Comparison of ENCODE assay signal across 31 cellular contexts in the genomic region with DNA sequence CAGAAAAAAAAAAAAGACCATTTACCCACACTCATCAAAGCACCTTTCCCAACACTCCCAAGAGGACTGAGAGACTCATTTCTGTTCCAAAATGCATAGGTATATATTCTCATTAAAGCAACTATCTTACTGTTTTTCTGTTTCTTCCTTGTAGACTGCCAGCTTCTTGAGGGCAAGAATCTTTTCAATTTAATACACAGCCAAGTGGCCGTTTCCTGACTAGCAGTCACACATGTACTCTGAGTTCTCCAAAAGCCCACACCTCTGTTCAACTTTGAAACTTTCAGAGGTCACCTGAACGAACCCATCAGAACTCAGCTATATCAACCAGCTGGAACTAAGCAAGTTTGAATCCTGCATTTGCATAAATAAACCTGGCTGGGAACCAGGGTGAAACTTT.
"Had no signal": no experiment of that assay in that cellular context is flagged by ENCODE, and none has a peak within 500 bp of the region (broad histone marks: within the 10 kb centered on the region; RNA-seq: fewer than 3 reads in every experiment).

No MANE protein-coding gene starts in this region.

- ATAC-seq: activated CD8-positive, alpha-beta T cell treated with anti-CD3 and anti-CD28 coated beads, Interleukin-2, amount 10 ng/mL, durations not matched to agents 7 days and 5 days; body of pancreas had no signal

- H3K4me3 ChIP-seq: adrenal gland, body of pancreas, breast epithelium, SJCRH30, SK-N-MC had no signal

- H3K4me3 Mint-ChIP-seq: activated CD4-positive, alpha-beta T cell treated with anti-CD3 and anti-CD28 coated beads, Interleukin-2, amount 10 ng/mL, durations not matched to agents 24 days and 14 days; activated CD8-positive, alpha-beta T cell treated with anti-CD3 and anti-CD28 coated beads, Interleukin-2, amount 10 ng/mL, durations not matched to agents 7 days and 5 days; activated naive CD4-positive, alpha-beta T cell treated with anti-CD3 and anti-CD28 coated beads for 36 hours; activated T-cell treated with anti-CD3 and anti-CD28 coated beads, Interleukin-2, amount 50 U/mL, for 24 hours; T-helper 2 cell treated with Interferon-gamma antibody and Interleukin-4, amounts not matched to agents 5 μg/mL and 100 μg/mL, for 36 hours had no signal

- H3K4me1 Mint-ChIP-seq: activated CD4-positive, alpha-beta T cell treated with anti-CD3 and anti-CD28 coated beads, Interleukin-2, amount 10 ng/mL, durations not matched to agents 24 days and 14 days had no signal

- H3K9me3 ChIP-seq: adrenal gland, body of pancreas, breast epithelium, SJCRH30 had no signal

- DNase-seq: activated CD4-positive, alpha-beta T cell treated with anti-CD3 and anti-CD28 coated beads, Interleukin-2, amount 10 ng/mL, durations not matched to agents 24 days and 14 days; activated CD4-positive, alpha-beta T cell treated with anti-CD3 and anti-CD28 coated beads, Interleukin-2, amount 50 U/mL, for 48 hours; activated CD8-positive, alpha-beta T cell treated with anti-CD3 and anti-CD28 coated beads, Interleukin-2, amount 10 ng/mL, durations not matched to agents 7 days and 5 days; activated gamma-delta T cell treated with Interleukin-2 at 50 U/mL for 16 hours; activated naive CD4-positive, alpha-beta T cell treated with anti-CD3 and anti-CD28 coated beads for 36 hours; activated T-cell treated with anti-CD3 and anti-CD28 coated beads, Interleukin-2, amount 50 U/mL, for 24 hours; adrenal gland; body of pancreas; Kasumi-1; KG1; MM.1S; MV-4-11; NCI-H1092; NCI-H1436 treated with DMSO at 0.1 percent for 48 hours; NCI-H187; NCI-H2029 treated with DMSO at 0.1 percent for 48 hours; NCI-H2107; NCI-H2171; NCI-H226; NCI-H446 treated with DMSO at 0.1 percent for 48 hours; NCI-H524 treated with DMSO at 0.1 percent for 48 hours; NCI-H748 treated with DMSO at 0.1 percent for 48 hours; NK-92 treated with Interleukin-12 subunit alpha and Interleukin-12 subunit beta, amount 100 ng/mL, for 24 hours; SHP77; SJCRH30 had no signal

- H3K4me1 ChIP-seq: adrenal gland, body of pancreas, breast epithelium, SJCRH30 had no signal

- H3K27ac ChIP-seq: adrenal gland, body of pancreas, breast epithelium, SJCRH30, SK-N-MC had no signal

- H3K27me3 Mint-ChIP-seq: activated CD4-positive, alpha-beta T cell treated with anti-CD3 and anti-CD28 coated beads, Interleukin-2, amount 10 ng/mL, durations not matched to agents 24 days and 14 days; activated T-cell treated with anti-CD3 and anti-CD28 coated beads, Interleukin-2, amount 50 U/mL, for 24 hours had no signal

- H3K27ac Mint-ChIP-seq: activated CD4-positive, alpha-beta T cell treated with anti-CD3 and anti-CD28 coated beads, Interleukin-2, amount 10 ng/mL, durations not matched to agents 24 days and 14 days; activated CD8-positive, alpha-beta T cell treated with anti-CD3 and anti-CD28 coated beads, Interleukin-2, amount 10 ng/mL, durations not matched to agents 7 days and 5 days; activated naive CD4-positive, alpha-beta T cell treated with anti-CD3 and anti-CD28 coated beads for 36 hours; T-helper 2 cell treated with Interferon-gamma antibody and Interleukin-4, amounts not matched to agents 5 μg/mL and 100 μg/mL, for 36 hours had no signal

- H3K27me3 ChIP-seq: adrenal gland, body of pancreas, breast epithelium, SJCRH30 had no signal

- H3K9me3 Mint-ChIP-seq: activated CD4-positive, alpha-beta T cell treated with anti-CD3 and anti-CD28 coated beads, Interleukin-2, amount 10 ng/mL, durations not matched to agents 24 days and 14 days; activated naive CD4-positive, alpha-beta T cell treated with anti-CD3 and anti-CD28 coated beads for 36 hours; activated naive CD4-positive, alpha-beta T cell treated with anti-CD3 and anti-CD28 coated beads, Interleukin-2, amount 50 U/mL, for 72 hours; activated T-cell treated with anti-CD3 and anti-CD28 coated beads, Interleukin-2, amount 50 U/mL, for 24 hours; T-helper 2 cell treated with Interferon-gamma antibody and Interleukin-4, amounts not matched to agents 5 μg/mL and 100 μg/mL, for 36 hours had no signal

- H3K36me3 ChIP-seq: adrenal gland, breast epithelium, SJCRH30 had no signal

- FAIRE-seq: astrocyte, TTC549 had no signal
